ENCODE assay signal across 16 cellular contexts in the genomic region with DNA sequence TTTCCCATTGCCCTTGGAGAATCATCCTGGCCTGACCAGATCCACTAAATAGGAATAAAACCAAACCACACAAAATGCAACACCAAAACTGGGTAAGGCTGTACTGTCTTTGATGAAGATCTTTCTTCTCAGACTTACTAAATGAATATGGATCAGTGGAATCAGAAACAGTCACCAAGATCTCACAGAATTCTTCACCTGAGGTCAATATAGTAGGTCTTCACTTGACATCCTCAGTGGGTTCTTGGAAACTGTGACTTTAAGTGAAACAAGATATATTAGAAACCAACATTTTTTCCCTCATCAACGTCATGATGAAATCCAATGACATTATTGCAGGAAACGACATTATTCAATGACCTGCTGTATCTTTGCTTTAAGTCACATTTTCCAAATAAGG.
"Had no signal": no experiment of that assay in that cellular context is flagged by ENCODE, and none has a peak within 500 bp of the region (broad histone marks: within the 10 kb centered on the region; RNA-seq: fewer than 3 reads in every experiment).

No MANE protein-coding gene starts in this region.

- H3K27ac ChIP-seq: cardiac muscle cell, gastroesophageal sphincter, neural progenitor cell, vagina had no signal

- H3K4me3 Mint-ChIP-seq: activated naive CD4-positive, alpha-beta T cell treated with anti-CD3 and anti-CD28 coated beads for 36 hours; dendritic cell treated with granulocyte-macrophage colony-stimulating factor and Interleukin-4, amounts not matched to agents 40 ng/mL and 50 ng/mL, for 4 days; neural progenitor cell had no signal

- H3K4me2 ChIP-seq: neural progenitor cell had no signal

- H3K27me3 ChIP-seq: cardiac muscle cell, gastroesophageal sphincter, neural progenitor cell, vagina had no signal

- H3K27me3 Mint-ChIP-seq: progenitor cell of endocrine pancreas had no signal

- DNase-seq: activated CD4-positive, alpha-beta T cell treated with anti-CD3 and anti-CD28 coated beads, Interleukin-2, amount 50 U/mL, for 1 hour; activated CD4-positive, CD25-positive, alpha-beta regulatory T cell; activated naive CD4-positive, alpha-beta T cell treated with anti-CD3 and anti-CD28 coated beads for 36 hours; amygdala; effector CD8-positive, alpha-beta T cell; left ventricle myocardium superior; stimulated activated naive CD4-positive, alpha-beta T cell treated with Interleukin-2 at 50 U/mL for 16 hours; T-helper 9 cell; trophoblast cell had no signal

- H3K36me3 Mint-ChIP-seq: neural progenitor cell had no signal

- H3K4me1 ChIP-seq: gastroesophageal sphincter, vagina had no signal

- H3K36me3 ChIP-seq: cardiac muscle cell, gastroesophageal sphincter, neural progenitor cell, vagina had no signal

- H3K9me3 ChIP-seq: gastroesophageal sphincter, vagina had no signal

- H2AFZ ChIP-seq: neural progenitor cell had no signal

- H3K27ac Mint-ChIP-seq: activated naive CD4-positive, alpha-beta T cell treated with anti-CD3 and anti-CD28 coated beads for 36 hours; dendritic cell treated with granulocyte-macrophage colony-stimulating factor and Interleukin-4, amounts not matched to agents 40 ng/mL and 50 ng/mL, for 4 days; neural progenitor cell; progenitor cell of endocrine pancreas had no signal

- H3K9me3 Mint-ChIP-seq: dendritic cell treated with granulocyte-macrophage colony-stimulating factor and Interleukin-4, amounts not matched to agents 40 ng/mL and 50 ng/mL, for 4 days; neural progenitor cell had no signal

- H3K4me3 ChIP-seq: cardiac muscle cell, gastroesophageal sphincter, neural progenitor cell, vagina had no signal

- ATAC-seq: esophagus mucosa, gastroesophageal sphincter, left ventricle myocardium superior had no signal
